In genomic region chr2:26671691-26672090, GRCh38 we compare ENCODE assay signal across 21 cellular contexts. TPM values are rescaled to one million over a fixed set of nuclear protein-coding genes. Genes with fewer than 3 reads are reported as not detected.
"Had no signal": no experiment of that assay in that cellular context is flagged by ENCODE, and none has a peak within 500 bp of the region (broad histone marks: within the 10 kb centered on the region; RNA-seq: fewer than 3 reads in every experiment).

No MANE protein-coding gene starts in this region.

- ATAC-seq: heart left ventricle; mucosa of descending colon; naive thymus-derived CD8-positive, alpha-beta T cell; sciatic nerve had no signal

- H3K4me1 ChIP-seq: heart left ventricle had no signal

- H3K4me3 ChIP-seq: heart left ventricle, mucosa of descending colon, skin epidermis had no signal

- DNase-seq: dermis blood vessel endothelial cell; effector CD4-positive, alpha-beta T cell; heart left ventricle; hippocampal formation; kidney glomerular epithelial cell; mucosa of descending colon; naive thymus-derived CD8-positive, alpha-beta T cell; stimulated activated CD4-positive, alpha-beta T cell treated with anti-CD3 and anti-CD28 coated beads, Interleukin-12 subunit alpha, Interleukin-12 subunit beta, amount 100 ng/mL, for 4 hours; stimulated activated naive CD4-positive, alpha-beta T cell treated with Interleukin-2 at 50 U/mL for 16 hours had no signal

- H3K36me3 ChIP-seq: heart left ventricle, neutrophil had no signal

- H3K9me3 ChIP-seq: heart left ventricle, mucosa of descending colon, neutrophil had no signal

- H3K27ac ChIP-seq: heart left ventricle, neutrophil, skin epidermis had no signal

RNA-seq across cellular contexts. Expression of gene KCNK3, which starts 20.8 kb away (rescaled TPM):
- total RNA-seq: lung microvascular endothelial cell; naive thymus-derived CD8-positive, alpha-beta T cell; osteoblast; pulmonary artery endothelial cell had no signal
- polyA plus RNA-seq: naive thymus-derived CD8-positive, alpha-beta T cell had no signal

RNA-seq across cellular contexts. Expression of gene CIB4, which starts 30.5 kb away (rescaled TPM):
- total RNA-seq: dermis blood vessel endothelial cell; frontal cortex; glomerular endothelial cell; heart left ventricle; liver; lung microvascular endothelial cell; naive thymus-derived CD8-positive, alpha-beta T cell; osteoblast; pulmonary artery endothelial cell; sciatic nerve had no signal
- polyA plus RNA-seq: esophagus; heart left ventricle; liver; naive thymus-derived CD8-positive, alpha-beta T cell; neural cell; thymus had no signal
